ENCODE assay signal across 10 cellular contexts in the genomic region with DNA sequence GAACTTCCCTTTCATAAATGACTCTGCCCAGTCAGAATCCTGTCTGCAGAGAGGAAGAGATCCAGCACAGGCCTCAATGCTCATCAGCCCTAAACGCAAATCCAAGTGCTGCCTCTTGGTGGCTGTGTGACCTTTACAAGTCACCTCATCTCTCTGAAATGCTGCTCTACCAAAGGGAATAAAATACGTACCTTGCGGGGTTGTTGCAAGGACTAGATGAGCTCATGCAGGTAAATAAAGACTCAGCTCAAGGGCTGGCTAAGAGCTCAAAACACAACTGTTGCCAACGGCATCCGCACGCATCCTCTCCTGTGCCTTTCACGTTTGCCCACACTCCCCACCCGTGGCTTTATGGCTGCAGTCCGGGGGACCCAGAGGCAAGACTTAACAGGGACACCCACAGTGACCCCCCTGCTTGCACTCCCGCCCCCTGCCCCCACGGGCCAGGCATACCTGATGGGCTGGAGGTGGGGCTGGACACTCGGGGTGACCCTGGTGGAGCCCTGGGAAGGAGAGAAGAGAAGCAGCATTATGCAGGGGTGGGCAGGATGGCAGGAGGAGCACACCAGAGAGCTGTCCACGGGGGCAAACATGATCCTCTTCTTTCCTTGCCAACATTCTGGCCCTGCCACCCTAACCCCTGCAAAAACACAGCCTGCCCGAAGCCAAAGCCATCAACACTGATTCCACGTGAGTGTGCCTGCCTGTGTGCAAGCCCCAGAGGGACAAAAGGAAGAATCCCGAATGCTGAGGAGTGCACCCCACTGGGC.
DNase-seq lines count a peak whose midpoint lies in the region; ATAC-seq and TF ChIP-seq lines count a peak whose summit lies in the region.
"Had no signal": no experiment of that assay in that cellular context is flagged by ENCODE, and none has a peak within 500 bp of the region (broad histone marks: within the 10 kb centered on the region; RNA-seq: fewer than 3 reads in every experiment).

No MANE protein-coding gene starts in this region.

- peaks cover 12% of the 10 kb centered on the region for H3K27me3 Mint-ChIP-seq in endothelial cell (ENCODE audit: unreplicated experiment)

- no peak overlapping the region for H3K27ac ChIP-seq in SJCRH30
- H3K27ac ChIP-seq: parathyroid adenoma had no signal

- no peaks in the 10 kb centered on the region for H3K36me3 Mint-ChIP-seq in endothelial cell (ENCODE audit: low read depth, unreplicated experiment)

- H3K4me1 ChIP-seq in skeletal muscle satellite cell (ENCODE audit: control insufficient read depth, insufficient read depth, low read length), result peaks cover 67% of the 10 kb centered on the region
- peaks cover 8% of the 10 kb centered on the region for H3K4me1 ChIP-seq in SJCRH30

- H3K27me3 ChIP-seq in skeletal muscle satellite cell (ENCODE audit: control insufficient read depth, insufficient read depth, low read length) (no peaks in the 10 kb centered on the region), SJCRH30 (no peaks in the 10 kb centered on the region)

- H3K9ac ChIP-seq in skeletal muscle satellite cell (ENCODE audit: low read depth, low read length), result peak overlapping the region; percentile 67
- H3K9ac ChIP-seq: parathyroid adenoma had no signal

- no peak for TF ChIP-seq CTCF in endothelial cell (IDR thresholded peaks at IDR 0.05; ENCODE audit: unreplicated experiment)

- H3K4me1 Mint-ChIP-seq in endothelial cell (ENCODE audit: unreplicated experiment), result peaks cover 19% of the 10 kb centered on the region

- H3K4me3 ChIP-seq in skeletal muscle satellite cell (ENCODE audit: low read length), result peak overlapping the region; percentile 68
- H3K4me3 ChIP-seq in SJCRH30, result no peak overlapping the region

- H3K9me3 ChIP-seq in skeletal muscle satellite cell (replicated peaks; ENCODE audit: low read length) (no peaks in the 10 kb centered on the region), SJCRH30 (replicated peaks) (no peaks in the 10 kb centered on the region)

- no peak for ATAC-seq in GM19455 (IDR thresholded peaks at IDR 0.05; ENCODE audit: unreplicated experiment)

- no peaks in the 10 kb centered on the region for H3K9me3 Mint-ChIP-seq in endothelial cell (ENCODE audit: unreplicated experiment)

- H3K36me3 ChIP-seq in skeletal muscle satellite cell (ENCODE audit: insufficient read depth, low read length) (peaks cover 38% of the 10 kb centered on the region), SJCRH30 (no peaks in the 10 kb centered on the region)

- peak overlapping the region; percentile 65 for H3K4me3 Mint-ChIP-seq in endothelial cell (ENCODE audit: unreplicated experiment)

- peak; percentile 29 for DNase-seq in EH (ENCODE audit: low read depth)
- DNase-seq in NCI-H2196 (lab: John Stamatoyannopoulos, UW; ENCODE audit: unreplicated experiment), result peak; percentile 75
- DNase-seq in endothelial cell (ENCODE audit: low spot score), result no peak
- no peak for DNase-seq in stimulated activated CD4-positive, alpha-beta T cell treated with anti-CD3 and anti-CD28 coated beads, Interleukin-4, amount 100 ng/mL, for 4 hours
- no peak for DNase-seq in stimulated activated naive CD4-positive, alpha-beta T cell treated with Interleukin-2 at 50 U/mL for 16 hours (lab: John Stamatoyannopoulos, UW)
- DNase-seq in SJCRH30, result no peak
- DNase-seq: NCI-H1105 had no signal

- peak overlapping the region; percentile 79 for H3K4me2 ChIP-seq in skeletal muscle satellite cell (ENCODE audit: low read length)

- no peak overlapping the region for H3K27ac Mint-ChIP-seq in endothelial cell (ENCODE audit: unreplicated experiment)

Comparison
In these comparisons a context has a peak if more than half of its experiments do, and no peak if none do; other contexts are left out.
1. DNase-seq: peak in EH (single experiment) and NCI-H2196 (single experiment); none in endothelial cell (single experiment), stimulated activated CD4-positive, alpha-beta T cell treated with anti-CD3 and anti-CD28 coated beads, Interleukin-4, amount 100 ng/mL, for 4 hours (0 of 2), stimulated activated naive CD4-positive, alpha-beta T cell treated with Interleukin-2 at 50 U/mL for 16 hours (single experiment) and SJCRH30 (0 of 2).